ENCODE assay signal across 14 cellular contexts in the genomic region with DNA sequence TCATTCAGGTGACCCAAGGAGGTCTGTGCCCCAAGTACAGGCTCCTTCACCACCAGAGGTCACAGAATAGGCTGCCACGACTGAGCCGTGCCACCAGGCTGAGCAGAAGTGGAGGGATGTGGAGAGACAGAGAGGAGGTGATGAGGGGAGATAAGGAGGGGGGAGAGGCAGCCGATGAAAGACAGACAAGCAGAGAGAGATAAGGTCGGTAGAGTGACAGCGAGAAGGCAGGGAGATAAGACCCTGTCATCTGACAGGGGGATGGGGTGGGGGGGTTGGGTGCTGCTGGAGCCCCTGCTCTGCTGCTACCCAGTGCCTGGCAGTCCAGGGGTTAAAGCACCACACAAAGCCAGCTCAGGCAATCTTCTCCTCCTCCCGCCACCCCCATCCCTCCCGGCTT.
DNase-seq lines count a peak whose midpoint lies in the region; ATAC-seq and TF ChIP-seq lines count a peak whose summit lies in the region.
"Had no signal": no experiment of that assay in that cellular context is flagged by ENCODE, and none has a peak within 500 bp of the region (broad histone marks: within the 10 kb centered on the region; RNA-seq: fewer than 3 reads in every experiment).

No MANE protein-coding gene starts in this region.

- H3K4me3 ChIP-seq in SK-N-SH (ENCODE audit: low read depth in 2 of 2, low read length in 1 of 2) (no peak overlapping the region), neural progenitor cell (no peak overlapping the region)
- H3K4me3 ChIP-seq: PC-9 had no signal

- POLR2A ChIA-PET in SK-N-SH (lab: Yijun Ruan, JAX) = no interaction called here

- DNase-seq in SK-N-SH (peak; percentile 73), SK-N-DZ (ENCODE audit: low spot score) (peak; percentile 77), immature natural killer cell (no peak), neural progenitor cell (ENCODE audit: low spot score) (no peak), anterior cingulate cortex (lab: John Stamatoyannopoulos, UW) (no peak), NCI-H82 (lab: John Stamatoyannopoulos, UW) (no peak)
- DNase-seq: GF-D8, GOT3, NCI-H2107, NCI-H446 treated with DMSO at 0.1 percent for 48 hours had no signal

- TF ChIP-seq CTCF in SK-N-SH (IDR thresholded peaks at IDR 0.05) (no peak), neural progenitor cell (IDR thresholded peaks at IDR 0.05) (no peak)

- H3K27me3 Mint-ChIP-seq in immature natural killer cell (ENCODE audit: low read depth in 3 of 3) (peaks cover 0 to 3% (median 1%) of the 10 kb centered on the region in 3 donors), neural progenitor cell (ENCODE audit: insufficient read depth, low read depth) (peaks cover 10% of the 10 kb centered on the region)

- 12% methylated on average over 7 of the region's 7 CpGs for WGBS in SK-N-SH (ENCODE audit: low lambda C conversion rate)

- peak overlapping the region; percentile 45 to 76 (median 72) for H3K4me3 Mint-ChIP-seq in immature natural killer cell
- H3K4me3 Mint-ChIP-seq in neural progenitor cell = peak overlapping the region; percentile 43

- H4K20me1 ChIP-seq in SK-N-SH (ENCODE audit: insufficient read depth) (no peaks in the 10 kb centered on the region), neural progenitor cell (ENCODE audit: low read depth) (peaks cover 33% of the 10 kb centered on the region)

- H3K9me3 Mint-ChIP-seq in immature natural killer cell = no peaks in the 10 kb centered on the region
- no peaks in the 10 kb centered on the region for H3K9me3 Mint-ChIP-seq in neural progenitor cell

- ATAC-seq in SK-N-SH treated with all-trans-retinoic acid at 6 μM for 48 hours (no peak), GM19328 (IDR thresholded peaks at IDR 0.05; ENCODE audit: unreplicated experiment) (no peak)

- H3K36me3 Mint-ChIP-seq in immature natural killer cell = peaks cover 0 to 4% (median 0%) of the 10 kb centered on the region in 3 donors
- no peaks in the 10 kb centered on the region for H3K36me3 Mint-ChIP-seq in neural progenitor cell

- TF ChIP-seq EP300 in SK-N-SH (IDR thresholded peaks at IDR 0.05; ENCODE audit: borderline replicate concordance in 1 of 2, low read depth in 1 of 2, low read length in 1 of 2) = peak in 1 of 2 experiments; percentile 93; a peak in 2 of 4 replicates

- H3K9ac ChIP-seq in SK-N-SH (no peak overlapping the region), neural progenitor cell (no peak overlapping the region)

- peaks cover 70 to 75% of the 10 kb centered on the region in 2 donors for H3K4me1 Mint-ChIP-seq in immature natural killer cell
- H3K4me1 Mint-ChIP-seq in neural progenitor cell = peaks cover 20% of the 10 kb centered on the region

- H3K27ac ChIP-seq in SK-N-SH (ENCODE audit: low read depth in 2 of 2, low read length in 1 of 2) (peak overlapping the region in 1 of 2 experiments; percentile 100; a peak in 2 of 4 replicates), neural progenitor cell (no peak overlapping the region)
- H3K27ac ChIP-seq: PC-9 had no signal

- H3K36me3 ChIP-seq in SK-N-SH (replicated peaks in 1 of 2; ENCODE audit: control insufficient read depth in 1 of 2, insufficient read depth in 2 of 2, low read length in 1 of 2) (no peaks in the 10 kb centered on the region), neural progenitor cell (no peaks in the 10 kb centered on the region)
- H3K36me3 ChIP-seq: BE2C had no signal

- H3F3A ChIP-seq in SK-N-SH (replicated peaks; ENCODE audit: insufficient read depth) (no peaks in the 10 kb centered on the region), neural progenitor cell (ENCODE audit: low read depth) (peaks cover 11% of the 10 kb centered on the region)

- peak; percentile 27 for TF ChIP-seq RAD21 in SK-N-SH (IDR thresholded peaks at IDR 0.05; ENCODE audit: low read length)

- H3K4me2 ChIP-seq in SK-N-SH = no peak overlapping the region
- H3K4me2 ChIP-seq in neural progenitor cell = peak overlapping the region; percentile 38
- H3K4me2 ChIP-seq: PC-9 had no signal

- H3K9me3 ChIP-seq in SK-N-SH (no peaks in the 10 kb centered on the region), neural progenitor cell (ENCODE audit: low read depth) (no peaks in the 10 kb centered on the region)
- H3K9me3 ChIP-seq: BE2C had no signal

- CTCF ChIA-PET in SK-N-SH (lab: Yijun Ruan, JAX) = interaction anchor here (0.6 to 23.2 kb wide), 40 partner anchors 10 to 180 kb away, joined by 3 to 499 read pairs (median 4); no protein-coding TSS in a partner anchor

- H3K27ac Mint-ChIP-seq in immature natural killer cell (peak overlapping the region; percentile 71 to 90 (median 88)), neural progenitor cell (no peak overlapping the region)

- H3K79me2 ChIP-seq in SK-N-SH (ENCODE audit: insufficient read depth) (no peaks in the 10 kb centered on the region), neural progenitor cell (ENCODE audit: low read depth) (no peaks in the 10 kb centered on the region)

- H2AFZ ChIP-seq in SK-N-SH (ENCODE audit: low read depth) = no peak overlapping the region
- H2AFZ ChIP-seq in neural progenitor cell (replicated peaks) = no peak overlapping the region
- H2AFZ ChIP-seq: PC-9 had no signal

- H3K4me1 ChIP-seq in SK-N-SH (ENCODE audit: control insufficient read depth in 1 of 2, insufficient read depth in 2 of 2, low read depth in 1 of 2, low read length in 1 of 2) = peaks cover 0 to 96% of the 10 kb centered on the region in 2 experiments; a peak in 2 of 4 replicates
- H3K4me1 ChIP-seq in neural progenitor cell = peaks cover 15% of the 10 kb centered on the region

- no peaks in the 10 kb centered on the region for H3K27me3 ChIP-seq in SK-N-SH (ENCODE audit: insufficient read depth)
- no peaks in the 10 kb centered on the region for H3K27me3 ChIP-seq in neural progenitor cell
- H3K27me3 ChIP-seq: BE2C had no signal

- H3K9me2 ChIP-seq in SK-N-SH = no peaks in the 10 kb centered on the region

TF ChIP-seq in SK-N-SH, 30 proteins besides CTCF, POLR2A, EP300 and RAD21:
- TF ChIP-seq YY1 (IDR thresholded peaks at IDR 0.05; ENCODE audit: low read depth) (no peak), CHD2 (IDR thresholded peaks at IDR 0.05; ENCODE audit: low read length, partially characterized antibody) (peak; percentile 92), RXRA (IDR thresholded peaks at IDR 0.05; ENCODE audit: borderline replicate concordance, low read depth) (no peak), RCOR1 (IDR thresholded peaks at IDR 0.05; ENCODE audit: low read length) (peak; percentile 88), EZH2phosphoT487 (IDR thresholded peaks at IDR 0.05; ENCODE audit: borderline replicate concordance, low read depth) (no peak), GATA2 (CRISPR knock-in tag; IDR thresholded peaks at IDR 0.05) (peak; percentile 99), FOXJ3 (CRISPR knock-in tag; IDR thresholded peaks at IDR 0.05) (peak; percentile 66; the same call in 1 of the 2 replicates), TCF12 (IDR thresholded peaks at IDR 0.05) (peak; percentile 27; the same call in 1 of the 2 replicates)

TF ChIP-seq in SK-N-SH treated with all-trans-retinoic acid at 6 μM for 48 hours, 23 proteins besides CTCF, POLR2A, EP300 and RAD21:
- TF ChIP-seq TOX (CRISPR knock-in tag; IDR thresholded peaks at IDR 0.05; ENCODE audit: borderline replicate concordance) = no peak
- no peak for TF ChIP-seq ISL1 (CRISPR knock-in tag; IDR thresholded peaks at IDR 0.05)
- TF ChIP-seq ZFP3 (CRISPR knock-in tag; IDR thresholded peaks at IDR 0.05) = no peak
- no peak for TF ChIP-seq POU6F1 (CRISPR knock-in tag; IDR thresholded peaks at IDR 0.05; ENCODE audit: borderline replicate concordance, low read depth)
- no peak for TF ChIP-seq CSRNP3 (CRISPR knock-in tag; IDR thresholded peaks at IDR 0.05)
- TF ChIP-seq SNAI2 (CRISPR knock-in tag; IDR thresholded peaks at IDR 0.05) = no peak
- no peak for TF ChIP-seq ZNF565 (CRISPR knock-in tag; conservative IDR thresholded peaks at IDR 0.05; ENCODE audit: low read depth)
- no peak for TF ChIP-seq ZNF8 (CRISPR knock-in tag; IDR thresholded peaks at IDR 0.05)
- no peak for TF ChIP-seq ARNTL (CRISPR knock-in tag; IDR thresholded peaks at IDR 0.05; ENCODE audit: borderline replicate concordance, low read depth)
- TF ChIP-seq ESRRG (CRISPR knock-in tag; IDR thresholded peaks at IDR 0.05) = no peak
- no peak for TF ChIP-seq OSR1 (CRISPR knock-in tag; IDR thresholded peaks at IDR 0.05)

Comparison
In these comparisons a context has a peak if more than half of its experiments do, and no peak if none do; other contexts are left out.
1. DNase-seq: peak in SK-N-SH (single experiment) and SK-N-DZ (single experiment); none in immature natural killer cell (0 of 3), neural progenitor cell (single experiment), anterior cingulate cortex (0 of 58) and NCI-H82 (single experiment).